15 cellular contexts compared by ENCODE assay signal in the genomic region with DNA sequence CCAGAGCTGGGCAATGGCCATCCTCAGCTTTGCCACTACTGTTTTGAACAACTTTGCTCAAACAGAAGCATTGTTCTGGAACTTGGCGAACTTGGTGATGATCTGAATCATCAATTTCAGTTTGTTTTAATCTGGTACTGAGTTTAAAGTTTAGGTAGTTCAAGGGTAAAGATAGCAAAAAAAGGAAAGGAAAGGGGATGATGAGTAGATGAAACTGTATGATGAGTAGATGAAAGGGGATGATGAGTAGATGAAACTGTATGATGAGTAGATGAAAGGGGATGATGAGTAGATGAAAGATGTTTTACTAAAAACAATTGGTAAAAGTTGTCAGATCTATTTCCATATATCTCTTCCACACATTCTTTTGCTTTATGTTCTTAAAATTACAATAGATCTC.
DNase-seq lines count a peak whose midpoint lies in the region; ATAC-seq and TF ChIP-seq lines count a peak whose summit lies in the region.
"Had no signal": no experiment of that assay in that cellular context is flagged by ENCODE, and none has a peak within 500 bp of the region (broad histone marks: within the 10 kb centered on the region; RNA-seq: fewer than 3 reads in every experiment).

No MANE protein-coding gene starts in this region.

- no peaks in the 10 kb centered on the region for H3K36me3 Mint-ChIP-seq in activated T-cell treated with anti-CD3 and anti-CD28 coated beads, Interleukin-2, amount 50 U/mL, for 24 hours (ENCODE audit: low read depth)
- H3K36me3 Mint-ChIP-seq in activated naive CD4-positive, alpha-beta T cell treated with anti-CD3 and anti-CD28 coated beads, Interleukin-2, amount 50 U/mL, for 72 hours = peaks cover 5 to 15% of the 10 kb centered on the region in 2 donors
- no peaks in the 10 kb centered on the region for H3K36me3 Mint-ChIP-seq in glutamatergic neuron (ENCODE audit: unreplicated experiment)

- H3K4me1 Mint-ChIP-seq in activated T-cell treated with anti-CD3 and anti-CD28 coated beads, Interleukin-2, amount 50 U/mL, for 24 hours (ENCODE audit: low read depth) = peaks cover 14% of the 10 kb centered on the region
- peaks cover 14% of the 10 kb centered on the region for H3K4me1 Mint-ChIP-seq in glutamatergic neuron (ENCODE audit: low read depth, unreplicated experiment)
- H3K4me1 Mint-ChIP-seq: B cell had no signal

- H3K9me3 Mint-ChIP-seq in activated T-cell treated with anti-CD3 and anti-CD28 coated beads, Interleukin-2, amount 50 U/mL, for 24 hours = peaks cover 13% of the 10 kb centered on the region
- H3K9me3 Mint-ChIP-seq in activated naive CD4-positive, alpha-beta T cell treated with anti-CD3 and anti-CD28 coated beads, Interleukin-2, amount 50 U/mL, for 72 hours = peaks cover 11 to 17% of the 10 kb centered on the region in 2 donors
- H3K9me3 Mint-ChIP-seq in glutamatergic neuron (ENCODE audit: unreplicated experiment) = peaks cover 10% of the 10 kb centered on the region

- TF ChIP-seq CTCF in glutamatergic neuron (IDR thresholded peaks at IDR 0.05; ENCODE audit: partially characterized antibody, unreplicated experiment) = no peak

- H3K27me3 Mint-ChIP-seq in activated T-cell treated with anti-CD3 and anti-CD28 coated beads, Interleukin-2, amount 50 U/mL, for 24 hours = no peaks in the 10 kb centered on the region
- peaks cover 5% of the 10 kb centered on the region for H3K27me3 Mint-ChIP-seq in glutamatergic neuron (ENCODE audit: unreplicated experiment)
- H3K27me3 Mint-ChIP-seq: B cell; CD4-positive, alpha-beta T cell had no signal

- peak overlapping the region; percentile 63 for H3K27ac Mint-ChIP-seq in activated T-cell treated with anti-CD3 and anti-CD28 coated beads, Interleukin-2, amount 50 U/mL, for 24 hours
- H3K27ac Mint-ChIP-seq in activated naive CD4-positive, alpha-beta T cell treated with anti-CD3 and anti-CD28 coated beads, Interleukin-2, amount 50 U/mL, for 72 hours = no peak overlapping the region
- peak overlapping the region; percentile 75 for H3K27ac Mint-ChIP-seq in glutamatergic neuron (ENCODE audit: unreplicated experiment)
- H3K27ac Mint-ChIP-seq: B cell; CD4-positive, alpha-beta T cell had no signal

- intact Hi-C loops in left ventricle myocardium superior (cut with micrococcal nuclease) = no loop called here

- ATAC-seq in activated naive CD4-positive, alpha-beta T cell treated with anti-CD3 and anti-CD28 coated beads, Interleukin-2, amount 50 U/mL, for 72 hours = peak; percentile 67 to 99
- no peak for ATAC-seq in left ventricle myocardium superior
- ATAC-seq: HCT116 had no signal

- no peak for DNase-seq in activated T-cell treated with anti-CD3 and anti-CD28 coated beads, Interleukin-2, amount 50 U/mL, for 24 hours
- no peak for DNase-seq in activated T-cell treated with anti-CD3 and anti-CD28 coated beads, Interleukin-2, amount 50 U/mL, for 48 hours
- DNase-seq in activated naive CD4-positive, alpha-beta T cell treated with anti-CD3 and anti-CD28 coated beads, Interleukin-2, amount 50 U/mL, for 72 hours (ENCODE audit: low spot score in 2 of 2) = peak in 1 of 2 donors; percentile 6
- no peak for DNase-seq in activated naive CD4-positive, alpha-beta T cell treated with Interleukin-2 at 50 U/mL for 16 hours
- no peak for DNase-seq in glutamatergic neuron
- DNase-seq in DMS153 treated with DMSO at 0.1 percent for 48 hours (lab: John Stamatoyannopoulos, UW; ENCODE audit: unreplicated experiment) = no peak
- DNase-seq in left ventricle myocardium superior = no peak
- DNase-seq: C1 segment of cervical spinal cord; Calu3; CD4-positive, alpha-beta T cell; DMS79 treated with DMSO at 0.1 percent for 48 hours; EL; GM23248 had no signal

- H3K4me3 Mint-ChIP-seq in activated T-cell treated with anti-CD3 and anti-CD28 coated beads, Interleukin-2, amount 50 U/mL, for 24 hours = no peak overlapping the region
- peak overlapping the region; percentile 57 for H3K4me3 Mint-ChIP-seq in glutamatergic neuron (ENCODE audit: unreplicated experiment)
- H3K4me3 Mint-ChIP-seq: B cell; CD4-positive, alpha-beta T cell had no signal

Comparison
In these comparisons a context has a peak if more than half of its experiments do, and no peak if none do; other contexts are left out.
1. H3K27ac Mint-ChIP-seq: peak in activated T-cell treated with anti-CD3 and anti-CD28 coated beads, Interleukin-2, amount 50 U/mL, for 24 hours (single experiment) and glutamatergic neuron (single experiment); none in activated naive CD4-positive, alpha-beta T cell treated with anti-CD3 and anti-CD28 coated beads, Interleukin-2, amount 50 U/mL, for 72 hours (0 of 2).